In genomic region chr19:17513801-17514200, GRCh38 we compare ENCODE assay signal across 1 cellular context.
TF ChIP-seq lines count a peak whose summit lies in the region.

No MANE protein-coding gene starts in this region.

TF ChIP-seq in HepG2, 621 proteins besides CTCF, POLR2A, EP300 and RAD21:
- TF ChIP-seq, protein P1, sequence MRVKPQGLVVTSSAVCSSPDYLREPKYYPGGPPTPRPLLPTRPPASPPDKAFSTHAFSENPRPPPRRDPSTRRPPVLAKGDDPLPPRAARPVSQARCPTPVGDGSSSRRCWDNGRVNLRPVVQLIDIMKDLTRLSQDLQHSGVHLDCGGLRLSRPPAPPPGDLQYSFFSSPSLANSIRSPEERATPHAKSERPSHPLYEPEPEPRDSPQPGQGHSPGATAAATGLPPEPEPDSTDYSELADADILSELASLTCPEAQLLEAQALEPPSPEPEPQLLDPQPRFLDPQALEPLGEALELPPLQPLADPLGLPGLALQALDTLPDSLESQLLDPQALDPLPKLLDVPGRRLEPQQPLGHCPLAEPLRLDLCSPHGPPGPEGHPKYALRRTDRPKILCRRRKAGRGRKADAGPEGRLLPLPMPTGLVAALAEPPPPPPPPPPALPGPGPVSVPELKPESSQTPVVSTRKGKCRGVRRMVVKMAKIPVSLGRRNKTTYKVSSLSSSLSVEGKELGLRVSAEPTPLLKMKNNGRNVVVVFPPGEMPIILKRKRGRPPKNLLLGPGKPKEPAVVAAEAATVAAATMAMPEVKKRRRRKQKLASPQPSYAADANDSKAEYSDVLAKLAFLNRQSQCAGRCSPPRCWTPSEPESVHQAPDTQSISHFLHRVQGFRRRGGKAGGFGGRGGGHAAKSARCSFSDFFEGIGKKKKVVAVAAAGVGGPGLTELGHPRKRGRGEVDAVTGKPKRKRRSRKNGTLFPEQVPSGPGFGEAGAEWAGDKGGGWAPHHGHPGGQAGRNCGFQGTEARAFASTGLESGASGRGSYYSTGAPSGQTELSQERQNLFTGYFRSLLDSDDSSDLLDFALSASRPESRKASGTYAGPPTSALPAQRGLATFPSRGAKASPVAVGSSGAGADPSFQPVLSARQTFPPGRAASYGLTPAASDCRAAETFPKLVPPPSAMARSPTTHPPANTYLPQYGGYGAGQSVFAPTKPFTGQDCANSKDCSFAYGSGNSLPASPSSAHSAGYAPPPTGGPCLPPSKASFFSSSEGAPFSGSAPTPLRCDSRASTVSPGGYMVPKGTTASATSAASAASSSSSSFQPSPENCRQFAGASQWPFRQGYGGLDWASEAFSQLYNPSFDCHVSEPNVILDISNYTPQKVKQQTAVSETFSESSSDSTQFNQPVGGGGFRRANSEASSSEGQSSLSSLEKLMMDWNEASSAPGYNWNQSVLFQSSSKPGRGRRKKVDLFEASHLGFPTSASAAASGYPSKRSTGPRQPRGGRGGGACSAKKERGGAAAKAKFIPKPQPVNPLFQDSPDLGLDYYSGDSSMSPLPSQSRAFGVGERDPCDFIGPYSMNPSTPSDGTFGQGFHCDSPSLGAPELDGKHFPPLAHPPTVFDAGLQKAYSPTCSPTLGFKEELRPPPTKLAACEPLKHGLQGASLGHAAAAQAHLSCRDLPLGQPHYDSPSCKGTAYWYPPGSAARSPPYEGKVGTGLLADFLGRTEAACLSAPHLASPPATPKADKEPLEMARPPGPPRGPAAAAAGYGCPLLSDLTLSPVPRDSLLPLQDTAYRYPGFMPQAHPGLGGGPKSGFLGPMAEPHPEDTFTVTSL (CRISPR knock-in tag; IDR thresholded peaks at IDR 0.05; ENCODE audit: borderline replicate concordance): no peak
- TF ChIP-seq ZNF224 (CRISPR knock-in tag; IDR thresholded peaks at IDR 0.05): no peak
- TF ChIP-seq, protein P2, sequence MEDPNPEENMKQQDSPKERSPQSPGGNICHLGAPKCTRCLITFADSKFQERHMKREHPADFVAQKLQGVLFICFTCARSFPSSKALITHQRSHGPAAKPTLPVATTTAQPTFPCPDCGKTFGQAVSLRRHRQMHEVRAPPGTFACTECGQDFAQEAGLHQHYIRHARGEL (CRISPR knock-in tag; IDR thresholded peaks at IDR 0.05): no peak
- TF ChIP-seq ZNF878 (CRISPR knock-in tag; IDR thresholded peaks at IDR 0.05): no peak
- TF ChIP-seq SRSF1 (optimal IDR thresholded peaks at IDR 0.05; ENCODE audit: low read depth, low read length): no peak
- TF ChIP-seq ZNF292 (CRISPR knock-in tag; IDR thresholded peaks at IDR 0.05; ENCODE audit: borderline replicate concordance, low read depth): no peak
- TF ChIP-seq, protein P3, sequence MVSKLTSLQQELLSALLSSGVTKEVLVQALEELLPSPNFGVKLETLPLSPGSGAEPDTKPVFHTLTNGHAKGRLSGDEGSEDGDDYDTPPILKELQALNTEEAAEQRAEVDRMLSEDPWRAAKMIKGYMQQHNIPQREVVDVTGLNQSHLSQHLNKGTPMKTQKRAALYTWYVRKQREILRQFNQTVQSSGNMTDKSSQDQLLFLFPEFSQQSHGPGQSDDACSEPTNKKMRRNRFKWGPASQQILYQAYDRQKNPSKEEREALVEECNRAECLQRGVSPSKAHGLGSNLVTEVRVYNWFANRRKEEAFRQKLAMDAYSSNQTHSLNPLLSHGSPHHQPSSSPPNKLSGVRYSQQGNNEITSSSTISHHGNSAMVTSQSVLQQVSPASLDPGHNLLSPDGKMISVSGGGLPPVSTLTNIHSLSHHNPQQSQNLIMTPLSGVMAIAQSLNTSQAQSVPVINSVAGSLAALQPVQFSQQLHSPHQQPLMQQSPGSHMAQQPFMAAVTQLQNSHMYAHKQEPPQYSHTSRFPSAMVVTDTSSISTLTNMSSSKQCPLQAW (CRISPR knock-in tag; IDR thresholded peaks at IDR 0.05): no peak
- no peak for TF ChIP-seq ZSCAN22 (CRISPR knock-in tag; IDR thresholded peaks at IDR 0.05)
- TF ChIP-seq ADNP (CRISPR knock-in tag; IDR thresholded peaks at IDR 0.05): no peak
- TF ChIP-seq TP53 (CRISPR knock-in tag; conservative IDR thresholded peaks at IDR 0.05): no peak
- TF ChIP-seq, protein P4, sequence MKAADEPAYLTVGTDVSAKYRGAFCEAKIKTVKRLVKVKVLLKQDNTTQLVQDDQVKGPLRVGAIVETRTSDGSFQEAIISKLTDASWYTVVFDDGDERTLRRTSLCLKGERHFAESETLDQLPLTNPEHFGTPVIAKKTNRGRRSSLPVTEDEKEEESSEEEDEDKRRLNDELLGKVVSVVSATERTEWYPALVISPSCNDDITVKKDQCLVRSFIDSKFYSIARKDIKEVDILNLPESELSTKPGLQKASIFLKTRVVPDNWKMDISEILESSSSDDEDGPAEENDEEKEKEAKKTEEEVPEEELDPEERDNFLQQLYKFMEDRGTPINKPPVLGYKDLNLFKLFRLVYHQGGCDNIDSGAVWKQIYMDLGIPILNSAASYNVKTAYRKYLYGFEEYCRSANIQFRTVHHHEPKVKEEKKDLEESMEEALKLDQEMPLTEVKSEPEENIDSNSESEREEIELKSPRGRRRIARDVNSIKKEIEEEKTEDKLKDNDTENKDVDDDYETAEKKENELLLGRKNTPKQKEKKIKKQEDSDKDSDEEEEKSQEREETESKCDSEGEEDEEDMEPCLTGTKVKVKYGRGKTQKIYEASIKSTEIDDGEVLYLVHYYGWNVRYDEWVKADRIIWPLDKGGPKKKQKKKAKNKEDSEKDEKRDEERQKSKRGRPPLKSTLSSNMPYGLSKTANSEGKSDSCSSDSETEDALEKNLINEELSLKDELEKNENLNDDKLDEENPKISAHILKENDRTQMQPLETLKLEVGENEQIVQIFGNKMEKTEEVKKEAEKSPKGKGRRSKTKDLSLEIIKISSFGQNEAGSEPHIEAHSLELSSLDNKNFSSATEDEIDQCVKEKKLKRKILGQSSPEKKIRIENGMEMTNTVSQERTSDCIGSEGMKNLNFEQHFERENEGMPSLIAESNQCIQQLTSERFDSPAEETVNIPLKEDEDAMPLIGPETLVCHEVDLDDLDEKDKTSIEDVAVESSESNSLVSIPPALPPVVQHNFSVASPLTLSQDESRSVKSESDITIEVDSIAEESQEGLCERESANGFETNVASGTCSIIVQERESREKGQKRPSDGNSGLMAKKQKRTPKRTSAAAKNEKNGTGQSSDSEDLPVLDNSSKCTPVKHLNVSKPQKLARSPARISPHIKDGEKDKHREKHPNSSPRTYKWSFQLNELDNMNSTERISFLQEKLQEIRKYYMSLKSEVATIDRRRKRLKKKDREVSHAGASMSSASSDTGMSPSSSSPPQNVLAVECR (CRISPR knock-in tag; IDR thresholded peaks at IDR 0.05; ENCODE audit: borderline replicate concordance): no peak
- no peak for TF ChIP-seq HMGA1 (CRISPR knock-in tag; conservative IDR thresholded peaks at IDR 0.05)
